Comparison of ENCODE assay signal across 10 cellular contexts in the genomic region with DNA sequence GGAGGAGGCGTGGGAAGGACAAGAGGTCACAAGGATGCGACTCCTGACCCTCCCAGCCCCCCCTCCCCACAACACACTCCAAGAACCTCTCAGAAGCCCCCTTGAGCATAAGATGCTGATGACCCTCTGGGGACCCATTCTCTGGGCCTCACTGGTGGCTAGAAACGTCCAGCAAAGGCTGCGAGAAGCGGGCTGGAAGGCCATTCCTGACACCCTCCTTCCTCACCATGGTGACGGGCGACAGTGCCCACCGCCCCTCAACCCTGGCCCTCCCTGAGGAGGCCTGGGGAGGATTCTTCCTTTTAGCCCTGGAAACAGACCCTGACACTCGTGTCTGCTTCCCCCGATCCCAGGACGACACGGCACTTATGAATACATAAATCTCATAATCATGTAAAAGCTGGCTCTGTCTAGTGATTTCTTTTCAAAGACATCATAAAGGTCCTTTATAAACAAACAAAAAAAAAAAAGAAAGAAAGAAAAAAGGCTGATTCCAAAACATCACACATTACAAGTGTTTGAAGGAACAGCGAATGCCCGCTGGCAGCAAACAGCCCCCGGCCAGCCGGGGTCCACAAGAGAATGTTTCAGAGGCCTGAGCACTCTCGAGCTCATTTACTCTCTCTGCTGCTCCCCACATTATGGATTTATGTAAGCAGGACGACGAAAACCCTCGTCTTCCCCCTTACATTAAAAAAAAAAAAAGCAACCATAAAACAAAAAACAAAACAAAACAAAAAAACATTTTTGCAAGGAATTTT. TPM values are rescaled to one million over a fixed set of nuclear protein-coding genes. Genes with fewer than 3 reads are reported as not detected.
DNase-seq lines count a peak whose midpoint lies in the region; ATAC-seq and TF ChIP-seq lines count a peak whose summit lies in the region.
"Had no signal": no experiment of that assay in that cellular context is flagged by ENCODE, and none has a peak within 500 bp of the region (broad histone marks: within the 10 kb centered on the region; RNA-seq: fewer than 3 reads in every experiment).

No MANE protein-coding gene starts in this region.

- no peaks in the 10 kb centered on the region for H3K27me3 ChIP-seq in CD8-positive, alpha-beta memory T cell (ENCODE audit: insufficient read depth, low read length, poor library complexity, severe bottlenecking)
- H3K27me3 ChIP-seq in sigmoid colon = peaks cover 0 to 11% (median 6%) of the 10 kb centered on the region in 3 donors

- POLR2A ChIA-PET in CD8-positive, alpha-beta memory T cell (lab: Charles Lee) = no interaction called here
- POLR2A ChIA-PET in activated CD8-positive, alpha-beta T cell treated with anti-CD3 and anti-CD28 coated beads, Interleukin-2, amount 10 ng/mL, durations not matched to agents 7 days and 5 days (lab: Charles Lee) = no interaction called here

- H3K27ac Mint-ChIP-seq in CD8-positive, alpha-beta memory T cell = peak overlapping the region; percentile 72 to 95 (median 83)
- peak overlapping the region; percentile 60 for H3K27ac Mint-ChIP-seq in activated CD8-positive, alpha-beta T cell treated with anti-CD3 and anti-CD28 coated beads, Interleukin-2, amount 10 ng/mL, durations not matched to agents 7 days and 5 days
- peak overlapping the region; percentile 97 for H3K27ac Mint-ChIP-seq in glutamatergic neuron (ENCODE audit: unreplicated experiment)

- ATAC-seq in activated CD8-positive, alpha-beta T cell treated with anti-CD3 and anti-CD28 coated beads, Interleukin-2, amount 10 ng/mL, durations not matched to agents 7 days and 5 days = no peak
- no peak for ATAC-seq in GM21825 (IDR thresholded peaks at IDR 0.05; ENCODE audit: unreplicated experiment)

- peak overlapping the region in 4 of 7 donors; percentile 9 to 51 (median 36) for H3K4me3 Mint-ChIP-seq in CD8-positive, alpha-beta memory T cell
- H3K4me3 Mint-ChIP-seq in activated CD8-positive, alpha-beta T cell treated with anti-CD3 and anti-CD28 coated beads, Interleukin-2, amount 10 ng/mL, durations not matched to agents 7 days and 5 days = no peak overlapping the region
- H3K4me3 Mint-ChIP-seq in glutamatergic neuron (ENCODE audit: unreplicated experiment) = peak overlapping the region; percentile 72

- intact Hi-C loops in sigmoid colon (cut with DNase I) = no loop called here

- H3K9me3 Mint-ChIP-seq in CD8-positive, alpha-beta memory T cell = no peaks in the 10 kb centered on the region
- H3K9me3 Mint-ChIP-seq in activated CD8-positive, alpha-beta T cell treated with anti-CD3 and anti-CD28 coated beads, Interleukin-2, amount 10 ng/mL, durations not matched to agents 7 days and 5 days (ENCODE audit: insufficient read depth) = no peaks in the 10 kb centered on the region
- H3K9me3 Mint-ChIP-seq in glutamatergic neuron (ENCODE audit: unreplicated experiment) = peaks cover 29% of the 10 kb centered on the region

- DNase-seq in CD8-positive, alpha-beta memory T cell = peak in 1 of 5 donors; percentile 30
- DNase-seq in activated CD8-positive, alpha-beta T cell treated with anti-CD3 and anti-CD28 coated beads, Interleukin-2, amount 10 ng/mL, durations not matched to agents 7 days and 5 days = no peak
- peak; percentile 59 for DNase-seq in glutamatergic neuron
- no peak for DNase-seq in sigmoid colon
- no peak for DNase-seq in glomerular visceral epithelial cell (ENCODE audit: extremely low spot score)
- no peak for DNase-seq in NK-92 treated with Interleukin-12 subunit alpha and Interleukin-12 subunit beta, amount 100 ng/mL, for 24 hours (lab: John Stamatoyannopoulos, UW)
- no peak for DNase-seq in NCI-H1105 (lab: John Stamatoyannopoulos, UW)
- DNase-seq: stimulated activated CD4-positive, alpha-beta T cell treated with anti-CD3 and anti-CD28 coated beads, Interleukin-1b, Interleukin-23, amount 100 ng/mL, for 48 hours had no signal

- no peak overlapping the region for H3K27ac ChIP-seq in CD8-positive, alpha-beta memory T cell (ENCODE audit: low read depth, low read length)
- peak overlapping the region in 3 of 4 donors; percentile 12 to 63 (median 27) for H3K27ac ChIP-seq in sigmoid colon
- H3K27ac ChIP-seq: parathyroid adenoma had no signal

- TF ChIP-seq CTCF in glutamatergic neuron (IDR thresholded peaks at IDR 0.05; ENCODE audit: partially characterized antibody, unreplicated experiment) (no peak), sigmoid colon (IDR thresholded peaks at IDR 0.05) (no peak)

- peaks cover 76% of the 10 kb centered on the region for H3K4me1 ChIP-seq in CD8-positive, alpha-beta memory T cell (ENCODE audit: insufficient read depth, low read length)
- no peaks in the 10 kb centered on the region for H3K4me1 ChIP-seq in sigmoid colon
- H3K4me1 ChIP-seq: parathyroid adenoma had no signal

- H3K4me1 Mint-ChIP-seq in CD8-positive, alpha-beta memory T cell = peaks cover 0 to 53% (median 52%) of the 10 kb centered on the region in 3 donors
- peaks cover 51% of the 10 kb centered on the region for H3K4me1 Mint-ChIP-seq in activated CD8-positive, alpha-beta T cell treated with anti-CD3 and anti-CD28 coated beads, Interleukin-2, amount 10 ng/mL, durations not matched to agents 7 days and 5 days (ENCODE audit: low read depth)
- H3K4me1 Mint-ChIP-seq in glutamatergic neuron (ENCODE audit: low read depth, unreplicated experiment) = peaks cover 59% of the 10 kb centered on the region

- H3K36me3 Mint-ChIP-seq in CD8-positive, alpha-beta memory T cell = peaks cover 0 to 27% (median 3%) of the 10 kb centered on the region in 3 donors
- peaks cover 41% of the 10 kb centered on the region for H3K36me3 Mint-ChIP-seq in activated CD8-positive, alpha-beta T cell treated with anti-CD3 and anti-CD28 coated beads, Interleukin-2, amount 10 ng/mL, durations not matched to agents 7 days and 5 days (ENCODE audit: low read depth)
- no peaks in the 10 kb centered on the region for H3K36me3 Mint-ChIP-seq in glutamatergic neuron (ENCODE audit: unreplicated experiment)

- H3K4me3 ChIP-seq in CD8-positive, alpha-beta memory T cell (ENCODE audit: low read length) = no peak overlapping the region
- no peak overlapping the region for H3K4me3 ChIP-seq in sigmoid colon

- no peak for TF ChIP-seq EP300 in sigmoid colon (IDR thresholded peaks at IDR 0.05)

- no peaks in the 10 kb centered on the region for H3K9me3 ChIP-seq in CD8-positive, alpha-beta memory T cell (ENCODE audit: low read length)
- H3K9me3 ChIP-seq in sigmoid colon = no peaks in the 10 kb centered on the region

- no peaks in the 10 kb centered on the region for H3K36me3 ChIP-seq in CD8-positive, alpha-beta memory T cell (ENCODE audit: insufficient read depth, low read length)
- H3K36me3 ChIP-seq in sigmoid colon = no peaks in the 10 kb centered on the region

- 69 to 77% methylated on average over 20 of the region's 20 CpGs for WGBS in sigmoid colon, 2 donors

- H3K27me3 Mint-ChIP-seq in CD8-positive, alpha-beta memory T cell = no peaks in the 10 kb centered on the region
- H3K27me3 Mint-ChIP-seq in activated CD8-positive, alpha-beta T cell treated with anti-CD3 and anti-CD28 coated beads, Interleukin-2, amount 10 ng/mL, durations not matched to agents 7 days and 5 days (ENCODE audit: low read depth) = no peaks in the 10 kb centered on the region
- peaks cover 8% of the 10 kb centered on the region for H3K27me3 Mint-ChIP-seq in glutamatergic neuron (ENCODE audit: unreplicated experiment)

- no peak for TF ChIP-seq POLR2A in sigmoid colon (IDR thresholded peaks at IDR 0.05)

- CTCF ChIA-PET in CD8-positive, alpha-beta memory T cell (lab: Charles Lee) = interaction anchor here (0.8 kb wide), 1 partner anchor 118 kb away, joined by 3 read pairs; no protein-coding TSS in a partner anchor
- CTCF ChIA-PET in activated CD8-positive, alpha-beta T cell treated with anti-CD3 and anti-CD28 coated beads, Interleukin-2, amount 10 ng/mL, durations not matched to agents 7 days and 5 days (lab: Charles Lee) = interaction anchor here (1.0 to 1.8 kb wide), 3 partner anchors 49 to 118 kb away, joined by 3 to 4 read pairs (median 4); no protein-coding TSS in a partner anchor

RNA-seq across cellular contexts. Expression of a gene that starts 40.7 kb away (rescaled TPM):
- total RNA-seq in CD8-positive, alpha-beta memory T cell = 10 to 100 TPM; 90.0 to 90.5 TPM
- 89.5 TPM for polyA plus RNA-seq in CD8-positive, alpha-beta memory T cell
- total RNA-seq in activated CD8-positive, alpha-beta T cell treated with anti-CD3 and anti-CD28 coated beads, Interleukin-2, amount 10 ng/mL, durations not matched to agents 7 days and 5 days = 100 to 1,000 TPM; 146 to 152 TPM
- total RNA-seq in glutamatergic neuron (ENCODE audit: unreplicated experiment) = 235 TPM
- 10 to 100 TPM; 12.8 to 21.0 (median 17.3) TPM for total RNA-seq in sigmoid colon
- polyA plus RNA-seq in sigmoid colon = 10 to 100 TPM in 1 of 3 donors, 1 to 10 TPM in 2; 5.4 to 22.9 (median 6.7) TPM

Comparison
In these comparisons a context has a peak if more than half of its experiments do, and no peak if none do; other contexts are left out.
1. RNA of a gene that starts 40.7 kb away (total RNA-seq): 235 TPM in glutamatergic neuron (single experiment), 146 to 152 TPM in activated CD8-positive, alpha-beta T cell treated with anti-CD3 and anti-CD28 coated beads, Interleukin-2, amount 10 ng/mL, durations not matched to agents 7 days and 5 days and 90.0 to 90.5 TPM in CD8-positive, alpha-beta memory T cell; 12.8 to 21.0 TPM in sigmoid colon; every median in the first group is over 4 times any median in the second.
2. Peak in every context shown above with its lines, with median percentiles within 50 percentile points of each other: H3K27ac Mint-ChIP-seq.